ENCODE assay signal across 5 cellular contexts in the genomic region with DNA sequence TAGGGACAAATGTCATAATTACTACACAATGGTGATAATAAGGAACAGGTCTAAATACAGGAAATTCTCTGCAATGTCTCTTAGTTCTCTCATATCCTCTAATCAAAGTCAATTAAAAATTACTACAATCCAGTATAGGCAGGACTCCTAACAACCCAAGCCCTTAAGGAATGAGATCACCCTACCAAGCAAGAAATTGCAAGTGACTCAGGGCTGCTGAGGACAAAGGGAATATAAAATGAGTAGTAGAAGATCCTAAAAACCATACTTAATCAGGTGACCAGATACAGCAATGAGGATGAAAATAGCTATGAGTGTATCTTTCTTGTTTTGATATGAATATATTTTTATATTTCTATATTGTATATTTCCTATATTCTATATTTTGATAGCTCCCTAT.
"Had no signal": no experiment of that assay in that cellular context is flagged by ENCODE, and none has a peak within 500 bp of the region (broad histone marks: within the 10 kb centered on the region; RNA-seq: fewer than 3 reads in every experiment).

No MANE protein-coding gene starts in this region.

- DNase-seq: H9, HCEC 1CT, IMR-90 had no signal

- H3K4me2 ChIP-seq: GM23338 had no signal

- H3K4me3 ChIP-seq: GM23338, K562 had no signal
